1 cellular context compared by ENCODE assay signal in the genomic region with DNA sequence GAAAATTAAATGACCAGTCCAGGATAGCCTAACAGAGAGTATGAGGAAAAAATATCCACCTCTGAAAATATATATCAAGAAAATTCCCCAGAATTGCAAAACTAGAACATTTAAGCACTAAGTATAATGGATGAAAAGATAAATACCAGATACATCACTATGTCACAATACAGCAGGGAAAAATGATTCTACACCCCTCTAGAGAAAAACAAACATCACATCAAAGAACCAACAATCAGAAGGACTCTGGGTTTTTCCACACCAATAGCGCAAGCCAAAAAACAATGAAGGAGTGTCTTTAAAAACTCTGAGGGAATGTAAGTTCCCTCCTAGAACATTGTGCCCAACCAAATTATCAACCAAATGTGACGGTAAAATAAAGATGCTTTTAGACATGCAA.
TF ChIP-seq lines count a peak whose summit lies in the region.

No MANE protein-coding gene starts in this region.

TF ChIP-seq in H1, 55 proteins besides CTCF, POLR2A, EP300 and RAD21:
- no peak for TF ChIP-seq GTF2F1 (IDR thresholded peaks at IDR 0.05; ENCODE audit: borderline replicate concordance, low read depth, low read length)
- TF ChIP-seq JUND (IDR thresholded peaks at IDR 0.05; ENCODE audit: low read length) = no peak
- no peak for TF ChIP-seq EZH2 (IDR thresholded peaks at IDR 0.05; ENCODE audit: low read depth, low read length, severe bottlenecking)
- no peak for TF ChIP-seq GABPA (IDR thresholded peaks at IDR 0.05; ENCODE audit: borderline replicate concordance, insufficient read depth, low read length)
- TF ChIP-seq YY1 (IDR thresholded peaks at IDR 0.05; ENCODE audit: low read depth, low read length) = no peak
- TF ChIP-seq, protein P1, sequence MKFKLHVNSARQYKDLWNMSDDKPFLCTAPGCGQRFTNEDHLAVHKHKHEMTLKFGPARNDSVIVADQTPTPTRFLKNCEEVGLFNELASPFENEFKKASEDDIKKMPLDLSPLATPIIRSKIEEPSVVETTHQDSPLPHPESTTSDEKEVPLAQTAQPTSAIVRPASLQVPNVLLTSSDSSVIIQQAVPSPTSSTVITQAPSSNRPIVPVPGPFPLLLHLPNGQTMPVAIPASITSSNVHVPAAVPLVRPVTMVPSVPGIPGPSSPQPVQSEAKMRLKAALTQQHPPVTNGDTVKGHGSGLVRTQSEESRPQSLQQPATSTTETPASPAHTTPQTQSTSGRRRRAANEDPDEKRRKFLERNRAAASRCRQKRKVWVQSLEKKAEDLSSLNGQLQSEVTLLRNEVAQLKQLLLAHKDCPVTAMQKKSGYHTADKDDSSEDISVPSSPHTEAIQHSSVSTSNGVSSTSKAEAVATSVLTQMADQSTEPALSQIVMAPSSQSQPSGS (IDR thresholded peaks at IDR 0.05; ENCODE audit: low read length) = no peak
- TF ChIP-seq BACH1 (IDR thresholded peaks at IDR 0.05; ENCODE audit: low read length) = no peak
- no peak for TF ChIP-seq CEBPB (IDR thresholded peaks at IDR 0.05; ENCODE audit: low read depth, low read length)
- TF ChIP-seq SRF (IDR thresholded peaks at IDR 0.05; ENCODE audit: low read depth, low read length) = no peak
- TF ChIP-seq TEAD4 (IDR thresholded peaks at IDR 0.05; ENCODE audit: low read depth, low read length) = no peak
- TF ChIP-seq SUZ12 (IDR thresholded peaks at IDR 0.05; ENCODE audit: low read length) = no peak
- no peak for TF ChIP-seq CHD2 (IDR thresholded peaks at IDR 0.05; ENCODE audit: low read length)
- TF ChIP-seq SIX5 (IDR thresholded peaks at IDR 0.05; ENCODE audit: low read depth, low read length) = no peak
- no peak for TF ChIP-seq BCL11A (IDR thresholded peaks at IDR 0.05; ENCODE audit: low read depth in 2 of 2, low read length in 2 of 2)
- no peak for TF ChIP-seq MAFK (IDR thresholded peaks at IDR 0.05; ENCODE audit: low read depth, low read length)
